ENCODE assay signal across 18 cellular contexts in genomic region chr10:131068311-131068710, GRCh38.
DNase-seq lines count a peak whose midpoint lies in the region; ATAC-seq and TF ChIP-seq lines count a peak whose summit lies in the region.
"Had no signal": no experiment of that assay in that cellular context is flagged by ENCODE, and none has a peak within 500 bp of the region (broad histone marks: within the 10 kb centered on the region; RNA-seq: fewer than 3 reads in every experiment).

No MANE protein-coding gene starts in this region.

- no peaks in the 10 kb centered on the region; a peak in 2 of 5 replicates for H3K9me3 Mint-ChIP-seq in H9

- H3K36me3 Mint-ChIP-seq in H9 (ENCODE audit: insufficient read depth in 1 of 3, low read depth in 3 of 3): no peaks in the 10 kb centered on the region; a peak in 1 of 7 replicates
- H3K36me3 Mint-ChIP-seq: CD4-positive, CD25-positive, alpha-beta regulatory T cell; CD8-positive, alpha-beta memory T cell had no signal

- H2BK5ac ChIP-seq in H9 (ENCODE audit: insufficient read length, low read length) (no peak overlapping the region), mesendoderm (ENCODE audit: low read length) (no peak overlapping the region)

- no peaks in the 10 kb centered on the region for H3K79me1 ChIP-seq in H9 (ENCODE audit: insufficient read depth, low read depth, low read length, poor library complexity, severe bottlenecking)
- no peaks in the 10 kb centered on the region for H3K79me1 ChIP-seq in mesendoderm (ENCODE audit: low read length)

- H3K36me3 ChIP-seq in mesendoderm (ENCODE audit: control insufficient read depth, insufficient read depth, low read length) (no peaks in the 10 kb centered on the region), mucosa of descending colon (ENCODE audit: low read depth) (no peaks in the 10 kb centered on the region)

- H3K18ac ChIP-seq in H9 (ENCODE audit: insufficient read length, low read depth, low read length) (no peak overlapping the region), mesendoderm (ENCODE audit: low read length) (peak overlapping the region; percentile 32)

- no peak overlapping the region for H3K14ac ChIP-seq in H9 (ENCODE audit: insufficient read depth, low read length)

- no peak overlapping the region for H3K27ac ChIP-seq in H9 (ENCODE audit: insufficient read length, low read depth, low read length)
- H3K27ac ChIP-seq in mesendoderm (ENCODE audit: low read depth, low read length): no peak overlapping the region
- H3K27ac ChIP-seq: GM23248 had no signal

- TF ChIP-seq CTCF in H9 (conservative IDR thresholded peaks at IDR 0.05) (no peak), mucosa of descending colon (IDR thresholded peaks at IDR 0.05) (no peak)

- no peak overlapping the region for H2AFZ ChIP-seq in H9 (ENCODE audit: low read length)
- H2AFZ ChIP-seq: GM23248 had no signal

- H3K4me1 ChIP-seq in H9 (ENCODE audit: insufficient read depth, low read length) (peaks cover 7% of the 10 kb centered on the region), mesendoderm (ENCODE audit: control insufficient read depth, low read depth, low read length) (no peaks in the 10 kb centered on the region), mucosa of descending colon (ENCODE audit: low read depth) (no peaks in the 10 kb centered on the region)

- H3K4me3 Mint-ChIP-seq in H9: peak overlapping the region in 1 of 2 experiments; percentile 28; a peak in 1 of 5 replicates
- H3K4me3 Mint-ChIP-seq: CD4-positive, CD25-positive, alpha-beta regulatory T cell; CD8-positive, alpha-beta memory T cell had no signal

- H3K4me3 ChIP-seq in mesendoderm (ENCODE audit: low read length): no peak overlapping the region
- H3K4me3 ChIP-seq in mucosa of descending colon: no peak overlapping the region
- H3K4me3 ChIP-seq: GM23248 had no signal

- H3K56ac ChIP-seq in H9 (ENCODE audit: insufficient read length, low read depth, low read length) (no peak overlapping the region), mesendoderm (ENCODE audit: low read length) (no peak overlapping the region)

- no peak for ATAC-seq in left ventricle myocardium superior
- ATAC-seq in mucosa of descending colon: no peak

- no peaks in the 10 kb centered on the region for H3K23me2 ChIP-seq in H9 (ENCODE audit: insufficient read length, low read depth, low read length, poor library complexity, severe bottlenecking)

- H3K27me3 ChIP-seq in H9 (ENCODE audit: insufficient read depth, low read length) (no peaks in the 10 kb centered on the region), mesendoderm (ENCODE audit: insufficient read depth, low read length, poor library complexity) (no peaks in the 10 kb centered on the region)

- H3K79me2 ChIP-seq in H9 (ENCODE audit: insufficient read depth, low read length): no peaks in the 10 kb centered on the region
- H3K79me2 ChIP-seq in mesendoderm (ENCODE audit: control insufficient read depth, insufficient read depth, low read length): no peaks in the 10 kb centered on the region

- peaks cover 57 to 61% of the 10 kb centered on the region in 2 experiments for H3K4me1 Mint-ChIP-seq in H9
- H3K4me1 Mint-ChIP-seq: CD4-positive, CD25-positive, alpha-beta regulatory T cell; CD8-positive, alpha-beta memory T cell had no signal

- no peaks in the 10 kb centered on the region for H3K9me3 ChIP-seq in H9 (ENCODE audit: control insufficient read depth, low read depth, low read length)
- peaks cover 12% of the 10 kb centered on the region for H3K9me3 ChIP-seq in mucosa of descending colon

- peaks cover under 1% of the 10 kb centered on the region; the same call in 1 of the 2 replicates for H3K27me3 Mint-ChIP-seq in H9 (ENCODE audit: low read depth)
- H3K27me3 Mint-ChIP-seq: CD4-positive, CD25-positive, alpha-beta regulatory T cell; CD8-positive, alpha-beta memory T cell had no signal

- H2AK5ac ChIP-seq in H9 (ENCODE audit: insufficient read length, low read length) (no peak overlapping the region), mesendoderm (ENCODE audit: low read length) (no peak overlapping the region)

- H3K23ac ChIP-seq in H9 (ENCODE audit: insufficient read length, low read depth, low read length) (no peak overlapping the region), mesendoderm (ENCODE audit: low read length) (no peak overlapping the region)

- H2BK120ac ChIP-seq in H9 (ENCODE audit: low read depth, low read length, poor library complexity, severe bottlenecking) (no peak overlapping the region), mesendoderm (ENCODE audit: low read depth, low read length) (no peak overlapping the region)

- H3K4me2 ChIP-seq in H9 (ENCODE audit: insufficient read depth, insufficient read length, low read length) (no peak overlapping the region), mesendoderm (ENCODE audit: low read length) (no peak overlapping the region)

- H4K20me1 ChIP-seq in H9 (ENCODE audit: control insufficient read depth, insufficient read depth, insufficient read length): no peaks in the 10 kb centered on the region

- no peak overlapping the region for H2BK12ac ChIP-seq in H9 (ENCODE audit: insufficient read length, low read depth, low read length)

- H3K9ac ChIP-seq in H9 (ENCODE audit: extremely low read depth, insufficient read length, low read length) (no peak overlapping the region), mesendoderm (ENCODE audit: low read length) (no peak overlapping the region)
- H3K9ac ChIP-seq: GM23248 had no signal

- H2BK15ac ChIP-seq in H9 (ENCODE audit: low read depth, low read length): no peak overlapping the region
- no peak overlapping the region for H2BK15ac ChIP-seq in mesendoderm (replicated peaks; ENCODE audit: low read depth)

- H4K91ac ChIP-seq in H9 (ENCODE audit: insufficient read length, low read depth, low read length): no peak overlapping the region

- intact Hi-C loops in cardiac septum (cut with DNase I): no loop called here
- intact Hi-C loops in left ventricle myocardium superior (cut with micrococcal nuclease): no loop called here
- intact Hi-C loops in mucosa of descending colon (cut with DNase I, micrococcal nuclease): no loop called here

- peak overlapping the region in 2 of 3 experiments; percentile 35 to 88; a peak in 3 of 7 replicates for H3K27ac Mint-ChIP-seq in H9
- H3K27ac Mint-ChIP-seq: CD4-positive, CD25-positive, alpha-beta regulatory T cell; CD8-positive, alpha-beta memory T cell had no signal

- WGBS in H9 (ENCODE audit: extremely low coverage, insufficient read length, low lambda C conversion rate): no CpG with 5 or more reads among the region's 16 CpGs
- WGBS in mesendoderm (ENCODE audit: extremely low coverage, insufficient coverage, low lambda C conversion rate): no CpG with 5 or more reads among the region's 16 CpGs

- H2BK20ac ChIP-seq in H9 (ENCODE audit: low read depth, low read length, poor library complexity, severe bottlenecking): no peak overlapping the region

- no peak overlapping the region for H4K8ac ChIP-seq in H9 (replicated peaks; ENCODE audit: insufficient read length, low read depth, low read length)
- H4K8ac ChIP-seq in mesendoderm (ENCODE audit: low read depth, low read length): no peak overlapping the region

- DNase-seq in cardiac septum (ENCODE audit: low spot score): peak; percentile 41
- no peak for DNase-seq in left ventricle myocardium superior
- peak; percentile 25 for DNase-seq in H9
- no peak for DNase-seq in mesendoderm
- no peak for DNase-seq in NCI-H226
- DNase-seq in stimulated activated CD4-positive, alpha-beta T cell treated with anti-CD3 and anti-CD28 coated beads, Interleukin-4, amount 100 ng/mL, for 1 hour: no peak
- no peak for DNase-seq in mucosa of descending colon
- DNase-seq: 8988T; C1 segment of cervical spinal cord; CD4-positive, CD25-positive, alpha-beta regulatory T cell; CD8-positive, alpha-beta memory T cell; COR-L47; DMS 273 treated with DMSO at 0.1 percent for 48 hours; DMS53; DND-41; EL; GM23248; IMR-90 had no signal

- no peak overlapping the region for H3T11ph ChIP-seq in H9 (ENCODE audit: low read length)

- H3K4ac ChIP-seq in H9 (ENCODE audit: low read depth, low read length) (no peak overlapping the region), mesendoderm (ENCODE audit: low read depth, low read length) (no peak overlapping the region)

- no peak overlapping the region for H4K5ac ChIP-seq in H9 (ENCODE audit: insufficient read length, low read depth, low read length)
- H4K5ac ChIP-seq in mesendoderm (ENCODE audit: low read length): no peak overlapping the region

Comparison
In these comparisons a context has a peak if more than half of its experiments do, and no peak if none do; other contexts are left out.
1. DNase-seq: peak in cardiac septum (single experiment) and H9 (single experiment); none in left ventricle myocardium superior (single experiment), mesendoderm (single experiment), NCI-H226 (single experiment), stimulated activated CD4-positive, alpha-beta T cell treated with anti-CD3 and anti-CD28 coated beads, Interleukin-4, amount 100 ng/mL, for 1 hour (single experiment) and mucosa of descending colon (0 of 3).